In genomic region chr18:58263055-58263732, GRCh38 we compare ENCODE assay signal across 8 cellular contexts.
DNase-seq lines count a peak whose midpoint lies in the region; ATAC-seq and FAIRE-seq lines count a peak whose summit lies in the region.

No MANE protein-coding gene starts in this region.

- peak; percentile 38 for FAIRE-seq in colon (lab: Jason Lieb, UNC)

- DNase-seq in A172 (ENCODE audit: low spot score) (peak; percentile 51), HuH-7.5 (ENCODE audit: low spot score) (peak; percentile 18), lung microvascular endothelial cell (ENCODE audit: low read depth in 2 of 2) (peak; percentile 55 to 80), middle frontal gyrus (ENCODE audit: extremely low spot score, low spot score) (no peak)

- no peak for ATAC-seq in GM21360 (IDR thresholded peaks at IDR 0.05; ENCODE audit: unreplicated experiment)
- ATAC-seq in GM21825 (IDR thresholded peaks at IDR 0.05; ENCODE audit: unreplicated experiment) = no peak
- no peak for ATAC-seq in GM19452 (IDR thresholded peaks at IDR 0.05; ENCODE audit: unreplicated experiment)
